ENCODE assay signal across 8 cellular contexts in the genomic region with DNA sequence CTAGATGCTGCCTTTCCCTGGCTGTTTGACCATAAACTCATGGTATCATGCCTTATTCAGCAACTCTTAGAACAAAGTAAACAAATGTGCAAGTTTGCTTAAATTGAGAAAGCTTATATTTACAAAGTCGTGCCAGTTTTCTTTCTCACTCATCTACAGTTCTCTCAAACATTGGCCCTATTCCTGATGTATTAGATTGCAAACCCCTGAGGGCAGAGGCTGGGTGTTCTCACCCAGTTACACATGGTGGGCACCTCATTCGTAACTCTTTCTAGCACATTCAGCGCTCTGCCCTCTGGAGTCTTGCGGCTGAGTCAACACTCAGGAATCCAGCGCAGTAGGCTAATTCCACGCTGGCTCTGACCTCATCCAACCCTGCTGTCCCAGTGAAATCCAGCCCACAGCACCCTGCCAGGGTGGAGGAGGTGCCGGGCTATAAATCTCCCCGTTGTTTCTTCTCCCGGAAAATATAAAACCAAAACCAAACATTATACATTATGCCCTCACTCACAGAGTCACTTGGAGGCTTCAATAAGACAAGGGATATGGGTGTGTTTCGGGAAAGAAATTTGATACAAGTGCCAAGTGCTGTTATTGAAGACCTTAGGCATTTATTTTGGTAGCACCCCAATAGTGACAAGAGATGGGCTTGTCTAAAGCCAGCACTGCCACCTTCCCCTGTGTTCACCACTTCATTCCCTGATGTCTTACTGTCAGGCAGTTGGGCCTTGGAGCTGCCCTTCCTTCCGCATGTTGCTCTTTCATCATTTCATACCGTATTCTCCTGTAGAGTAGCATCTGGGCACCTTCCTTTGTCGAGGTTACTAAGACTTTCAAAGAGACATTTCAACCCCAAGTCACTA.
DNase-seq lines count a peak whose midpoint lies in the region; ATAC-seq and TF ChIP-seq lines count a peak whose summit lies in the region.

No MANE protein-coding gene starts in this region.

- peak; percentile 80 for ATAC-seq in Right ventricle myocardium superior (ENCODE audit: poor library complexity)
- ATAC-seq in gastrocnemius medialis, result peak; percentile 71 to 76
- no peak for ATAC-seq in stimulated activated effector memory CD8-positive, alpha-beta T cell treated with anti-CD3 and anti-CD28 coated beads, Interleukin-12 subunit alpha, Interleukin-12 subunit beta, amount 100 ng/mL, for 72 hours
- no peak for ATAC-seq in HG03175 (IDR thresholded peaks at IDR 0.05; ENCODE audit: unreplicated experiment)
- no peak for ATAC-seq in GM19328 (IDR thresholded peaks at IDR 0.05; ENCODE audit: unreplicated experiment)

- H3K4me3 Mint-ChIP-seq in stimulated activated effector memory CD8-positive, alpha-beta T cell treated with anti-CD3 and anti-CD28 coated beads, Interleukin-12 subunit alpha, Interleukin-12 subunit beta, amount 100 ng/mL, for 72 hours, result no peak overlapping the region
- H3K4me3 Mint-ChIP-seq in activated CD4-positive, alpha-beta memory T cell treated with anti-CD3 and anti-CD28 coated beads for 36 hours, result no peak overlapping the region

- H3K36me3 ChIP-seq in SJCRH30, result no peaks in the 10 kb centered on the region
- H3K36me3 ChIP-seq in gastrocnemius medialis, result no peaks in the 10 kb centered on the region

- H3K27me3 Mint-ChIP-seq in activated CD4-positive, alpha-beta memory T cell treated with anti-CD3 and anti-CD28 coated beads for 36 hours, result no peaks in the 10 kb centered on the region

- H3K9me3 ChIP-seq in SJCRH30 (replicated peaks), result no peaks in the 10 kb centered on the region
- no peaks in the 10 kb centered on the region for H3K9me3 ChIP-seq in gastrocnemius medialis

- POLR2A ChIA-PET in activated CD4-positive, alpha-beta memory T cell treated with anti-CD3 and anti-CD28 coated beads for 36 hours (lab: Charles Lee), result no interaction called here

- no peaks in the 10 kb centered on the region for H3K9me3 Mint-ChIP-seq in stimulated activated effector memory CD8-positive, alpha-beta T cell treated with anti-CD3 and anti-CD28 coated beads, Interleukin-12 subunit alpha, Interleukin-12 subunit beta, amount 100 ng/mL, for 72 hours
- no peaks in the 10 kb centered on the region for H3K9me3 Mint-ChIP-seq in activated CD4-positive, alpha-beta memory T cell treated with anti-CD3 and anti-CD28 coated beads for 36 hours

- in situ Hi-C loops in gastrocnemius medialis (cut with MboI; ENCODE audit: low sequenced_read_pairs in 4 of 4), result loop anchor here (5.0 to 25.0 kb wide), 5 partner anchors 152 to 297 kb away; no protein-coding TSS in a partner anchor

- intact Hi-C loops in Right ventricle myocardium superior (cut with DNase I), result loop anchor here (5.0 kb wide), 1 partner anchor 152 kb away; no protein-coding TSS in a partner anchor
- intact Hi-C loops in gastrocnemius medialis (cut with DNase I; ENCODE audit: low total_unique reads), result loop anchor here (5.0 kb wide), 1 partner anchor 247 kb away; no protein-coding TSS in a partner anchor
- intact Hi-C loops in activated CD4-positive, alpha-beta memory T cell treated with anti-CD3 and anti-CD28 coated beads for 36 hours (cut with micrococcal nuclease), result no loop called here

- no peak overlapping the region for H3K27ac Mint-ChIP-seq in stimulated activated effector memory CD8-positive, alpha-beta T cell treated with anti-CD3 and anti-CD28 coated beads, Interleukin-12 subunit alpha, Interleukin-12 subunit beta, amount 100 ng/mL, for 72 hours
- H3K27ac Mint-ChIP-seq in activated CD4-positive, alpha-beta memory T cell treated with anti-CD3 and anti-CD28 coated beads for 36 hours, result no peak overlapping the region

- no peak for TF ChIP-seq CTCF in gastrocnemius medialis (IDR thresholded peaks at IDR 0.05 in 4 of 5, conservative IDR thresholded peaks at IDR 0.05 in 1 of 5)

- peak overlapping the region; percentile 40 for H3K4me3 ChIP-seq in SJCRH30
- peak overlapping the region; percentile 20 to 27 (median 26) for H3K4me3 ChIP-seq in gastrocnemius medialis

- CTCF ChIA-PET in activated CD4-positive, alpha-beta memory T cell treated with anti-CD3 and anti-CD28 coated beads for 36 hours (lab: Charles Lee), result interaction anchor here (0.6 kb wide), 1 partner anchor 210 kb away, joined by 5 read pairs; no protein-coding TSS in a partner anchor

- H3K27me3 ChIP-seq in SJCRH30 (no peaks in the 10 kb centered on the region), gastrocnemius medialis (no peaks in the 10 kb centered on the region)

- no peaks in the 10 kb centered on the region for H3K36me3 Mint-ChIP-seq in stimulated activated effector memory CD8-positive, alpha-beta T cell treated with anti-CD3 and anti-CD28 coated beads, Interleukin-12 subunit alpha, Interleukin-12 subunit beta, amount 100 ng/mL, for 72 hours
- H3K36me3 Mint-ChIP-seq in activated CD4-positive, alpha-beta memory T cell treated with anti-CD3 and anti-CD28 coated beads for 36 hours, result no peaks in the 10 kb centered on the region

- H3K4me1 ChIP-seq in SJCRH30, result peaks cover 29% of the 10 kb centered on the region
- peaks cover 22 to 25% of the 10 kb centered on the region in 2 donors for H3K4me1 ChIP-seq in gastrocnemius medialis

- peak; percentile 91 for DNase-seq in GM03348 (ENCODE audit: low spot score)
- peak; percentile 94 to 97 for DNase-seq in SJCRH30
- peak; percentile 71 for DNase-seq in Right ventricle myocardium superior
- peak; percentile 66 to 86 for DNase-seq in gastrocnemius medialis
- DNase-seq in stimulated activated effector memory CD8-positive, alpha-beta T cell treated with anti-CD3 and anti-CD28 coated beads, Interleukin-12 subunit alpha, Interleukin-12 subunit beta, amount 100 ng/mL, for 72 hours (ENCODE audit: low spot score in 2 of 2), result no peak
- DNase-seq in activated CD4-positive, alpha-beta memory T cell treated with anti-CD3 and anti-CD28 coated beads for 36 hours, result no peak

- peaks cover 7% of the 10 kb centered on the region for H3K4me1 Mint-ChIP-seq in stimulated activated effector memory CD8-positive, alpha-beta T cell treated with anti-CD3 and anti-CD28 coated beads, Interleukin-12 subunit alpha, Interleukin-12 subunit beta, amount 100 ng/mL, for 72 hours
- peaks cover 4% of the 10 kb centered on the region for H3K4me1 Mint-ChIP-seq in activated CD4-positive, alpha-beta memory T cell treated with anti-CD3 and anti-CD28 coated beads for 36 hours (ENCODE audit: low read depth)

- H3K27ac ChIP-seq in SJCRH30 (peak overlapping the region; percentile 76), gastrocnemius medialis (peak overlapping the region; percentile 21 to 78 (median 65))

- no peak for TF ChIP-seq POLR2A in gastrocnemius medialis (IDR thresholded peaks at IDR 0.05)

Comparison
In these comparisons a context has a peak if more than half of its experiments do, and no peak if none do; other contexts are left out.
1. DNase-seq: peak in GM03348 (single experiment), SJCRH30 (2 of 2), Right ventricle myocardium superior (single experiment) and gastrocnemius medialis (2 of 2); none in stimulated activated effector memory CD8-positive, alpha-beta T cell treated with anti-CD3 and anti-CD28 coated beads, Interleukin-12 subunit alpha, Interleukin-12 subunit beta, amount 100 ng/mL, for 72 hours (0 of 2) and activated CD4-positive, alpha-beta memory T cell treated with anti-CD3 and anti-CD28 coated beads for 36 hours (single experiment).
2. ATAC-seq: peak in Right ventricle myocardium superior (single experiment) and gastrocnemius medialis (2 of 2); none in stimulated activated effector memory CD8-positive, alpha-beta T cell treated with anti-CD3 and anti-CD28 coated beads, Interleukin-12 subunit alpha, Interleukin-12 subunit beta, amount 100 ng/mL, for 72 hours (single experiment), HG03175 (single experiment) and GM19328 (single experiment).